21 cellular contexts compared by ENCODE assay signal in the genomic region with DNA sequence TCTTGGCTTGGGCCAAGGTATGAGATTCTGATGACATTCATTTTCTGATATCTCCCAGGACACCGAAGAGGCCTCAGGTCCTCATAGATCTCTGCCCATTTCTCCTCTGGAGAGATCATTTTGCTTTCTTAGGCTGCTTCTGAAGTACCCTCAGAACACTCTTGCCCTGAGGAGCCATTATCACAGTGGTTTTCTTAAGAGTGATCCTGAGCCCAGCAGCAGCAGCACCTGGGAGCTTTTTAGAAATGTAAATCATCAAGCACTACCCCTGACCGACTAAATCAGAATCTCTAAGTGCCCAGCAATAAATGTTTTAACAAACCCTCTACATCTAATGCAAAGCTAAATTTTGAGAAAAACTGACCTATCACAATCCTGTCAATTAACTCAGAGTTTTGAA.
"Had no signal": no experiment of that assay in that cellular context is flagged by ENCODE, and none has a peak within 500 bp of the region (broad histone marks: within the 10 kb centered on the region; RNA-seq: fewer than 3 reads in every experiment).

No MANE protein-coding gene starts in this region.

- H3K36me3 ChIP-seq: esophagus squamous epithelium, gastroesophageal sphincter, left ventricle myocardium inferior, lower lobe of right lung, stomach, thoracic aorta, transverse colon had no signal

- H3K27ac Mint-ChIP-seq: dendritic cell treated with granulocyte-macrophage colony-stimulating factor and Interleukin-4, amounts not matched to agents 40 ng/mL and 50 ng/mL, for 4 days; effector memory CD8-positive, alpha-beta T cell; memory B cell; nephron had no signal

- H3K9me3 Mint-ChIP-seq: dendritic cell treated with granulocyte-macrophage colony-stimulating factor and Interleukin-4, amounts not matched to agents 40 ng/mL and 50 ng/mL, for 4 days; effector memory CD8-positive, alpha-beta T cell; memory B cell; nephron had no signal

- H3K4me3 Mint-ChIP-seq: dendritic cell treated with granulocyte-macrophage colony-stimulating factor and Interleukin-4, amounts not matched to agents 40 ng/mL and 50 ng/mL, for 4 days; effector memory CD8-positive, alpha-beta T cell; memory B cell; nephron had no signal

- H3K9me3 ChIP-seq: esophagus squamous epithelium, gastroesophageal sphincter, left ventricle myocardium inferior, lower lobe of right lung, psoas muscle, stomach, thoracic aorta, transverse colon had no signal

- H3K4me1 Mint-ChIP-seq: memory B cell had no signal

- H3K4me3 ChIP-seq: esophagus squamous epithelium, gastroesophageal sphincter, left ventricle myocardium inferior, lower lobe of right lung, psoas muscle, stomach, thoracic aorta, transverse colon had no signal

- DNase-seq: effector memory CD8-positive, alpha-beta T cell; esophagus squamous epithelium; foreskin fibroblast; glutamatergic neuron; kidney; left cardiac atrium; left ventricle myocardium inferior; lower lobe of right lung; midbrain; psoas muscle; retina; stimulated activated naive CD4-positive, alpha-beta T cell; stomach; substantia nigra; transverse colon had no signal

- ATAC-seq: effector memory CD8-positive, alpha-beta T cell; gastroesophageal sphincter; left cardiac atrium; lower lobe of right lung; psoas muscle; sciatic nerve had no signal

- H3K27me3 ChIP-seq: esophagus squamous epithelium, gastroesophageal sphincter, stomach, transverse colon had no signal

- H3K27ac ChIP-seq: esophagus squamous epithelium, gastroesophageal sphincter, left ventricle myocardium inferior, lower lobe of right lung, psoas muscle, stomach, thoracic aorta, transverse colon had no signal

- H3K36me3 Mint-ChIP-seq: memory B cell had no signal

- H3K4me1 ChIP-seq: esophagus squamous epithelium, gastroesophageal sphincter, left ventricle myocardium inferior, lower lobe of right lung, psoas muscle, stomach, transverse colon had no signal
